In the genomic region with DNA sequence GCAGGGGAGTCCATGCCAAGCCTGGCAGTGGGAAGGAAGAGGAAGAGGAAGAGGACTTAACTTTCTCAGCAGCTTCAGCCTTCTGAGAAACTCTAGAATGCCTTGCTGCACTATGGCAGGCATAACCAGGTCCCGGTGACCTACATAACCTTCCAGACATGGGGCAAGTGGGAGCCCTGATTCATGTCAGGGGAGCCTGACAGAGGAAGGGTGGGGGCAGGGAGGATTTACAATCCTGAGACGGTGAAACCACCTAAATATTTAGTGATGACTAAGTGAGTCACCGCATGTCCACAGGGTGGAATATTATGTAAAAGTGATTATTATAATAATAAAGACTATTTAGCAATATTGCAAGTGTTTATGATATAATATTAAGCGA, we compare ENCODE assay signal across 1 cellular context.
TF ChIP-seq lines count a peak whose summit lies in the region.

No MANE protein-coding gene starts in this region.

TF ChIP-seq in IMR-90, 13 proteins besides CTCF, POLR2A, EP300 and RAD21:
- TF ChIP-seq CEBPB (IDR thresholded peaks at IDR 0.05; ENCODE audit: low read depth, low read length) (peak; percentile 41; the same call in 1 of the 2 replicates), MAZ (IDR thresholded peaks at IDR 0.05; ENCODE audit: borderline replicate concordance, low read depth, low read length) (peak; percentile 69; the same call in 1 of the 2 replicates), FOS (IDR thresholded peaks at IDR 0.05; ENCODE audit: low read depth, low read length) (peak; percentile 79), MAFK (IDR thresholded peaks at IDR 0.05; ENCODE audit: low read depth, low read length) (no peak)
